In the genomic region with DNA sequence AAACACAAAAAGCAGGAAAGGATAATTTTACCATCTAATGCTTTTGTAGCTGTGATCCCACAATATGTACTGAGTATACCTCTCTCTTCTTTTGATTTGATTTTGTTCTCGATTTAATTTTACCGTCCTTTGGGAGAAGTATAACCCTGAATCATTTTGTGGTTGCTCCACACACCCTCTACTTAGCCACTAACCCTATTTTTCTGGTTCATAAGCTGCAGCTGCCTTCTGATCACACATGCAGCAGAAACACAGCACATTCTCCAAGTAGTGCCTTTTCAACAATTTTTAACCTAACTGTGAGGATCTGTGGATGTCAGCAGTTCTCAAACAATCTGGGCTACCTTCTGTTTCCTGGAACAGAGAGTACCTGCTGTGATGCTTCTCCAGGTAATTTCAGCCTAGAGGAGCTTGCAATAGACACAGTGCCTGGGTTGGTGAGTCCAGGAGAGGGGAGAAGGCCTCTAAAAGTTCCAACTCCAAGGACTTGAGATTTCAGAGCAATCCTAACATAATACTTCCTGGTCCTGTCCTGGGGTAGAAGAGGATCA, we compare ENCODE assay signal across 1 cellular context.
TF ChIP-seq lines count a peak whose summit lies in the region.

No MANE protein-coding gene starts in this region.

TF ChIP-seq in H1, 55 proteins besides CTCF, POLR2A, EP300 and RAD21:
- TF ChIP-seq TAF1 (IDR thresholded peaks at IDR 0.05; ENCODE audit: low read depth, low read length) (no peak), GABPA (IDR thresholded peaks at IDR 0.05; ENCODE audit: borderline replicate concordance, insufficient read depth, low read length) (no peak), KDM4A (IDR thresholded peaks at IDR 0.05; ENCODE audit: low read depth, low read length, severe bottlenecking) (no peak), RNF2 (IDR thresholded peaks at IDR 0.05; ENCODE audit: borderline replicate concordance, low read depth, low read length, missing control alignments, poor library complexity, severe bottlenecking) (no peak), KDM5A (IDR thresholded peaks at IDR 0.05; ENCODE audit: low read length) (no peak), TCF12 (IDR thresholded peaks at IDR 0.05; ENCODE audit: low read depth, low read length) (no peak), ZNF274 (IDR thresholded peaks at IDR 0.05; ENCODE audit: borderline replicate concordance, extremely low read depth, low read length) (no peak), SUZ12 (IDR thresholded peaks at IDR 0.05; ENCODE audit: low read length) (no peak), NRF1 (IDR thresholded peaks at IDR 0.05; ENCODE audit: low read depth, low read length) (no peak), HDAC6 (IDR thresholded peaks at IDR 0.05; ENCODE audit: low read depth, low read length) (no peak)
- TF ChIP-seq, protein P1, sequence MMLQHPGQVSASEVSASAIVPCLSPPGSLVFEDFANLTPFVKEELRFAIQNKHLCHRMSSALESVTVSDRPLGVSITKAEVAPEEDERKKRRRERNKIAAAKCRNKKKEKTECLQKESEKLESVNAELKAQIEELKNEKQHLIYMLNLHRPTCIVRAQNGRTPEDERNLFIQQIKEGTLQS (IDR thresholded peaks at IDR 0.05; ENCODE audit: insufficient read depth, low read depth, low read length), result no peak
